ENCODE assay signal across 8 cellular contexts in genomic region chr7:10973061-10973941, GRCh38. TPM values are rescaled to one million over a fixed set of nuclear protein-coding genes. Genes with fewer than 3 reads are reported as not detected.
A peak's percentile ranks its signal among the peaks of the same experiment; 100 is the strongest.
DNase-seq lines count a peak whose midpoint lies in the region; ATAC-seq and TF ChIP-seq lines count a peak whose summit lies in the region.

TSS of gene PHF14 (plus strand) at chr7:10973872. CDS start at chr7:10974324, 452 bp downstream.

- H3F3A ChIP-seq in DOHH2 (ENCODE audit: control insufficient read depth, insufficient read depth) (peaks cover 3% of the 10 kb centered on the region; the same call in 1 of the 2 replicates), GM23338 (replicated peaks; ENCODE audit: low read depth) (no peaks in the 10 kb centered on the region)

- H3K27me3 ChIP-seq in DOHH2 (ENCODE audit: control insufficient read depth, low read length): no peaks in the 10 kb centered on the region
- no peaks in the 10 kb centered on the region for H3K27me3 ChIP-seq in GM23338 (ENCODE audit: insufficient read depth)

- peak within 1 kb of the TSS; percentile 70; the same call in 1 of the 2 replicates for H2AFZ ChIP-seq in GM23338

- H3K4me1 ChIP-seq in DOHH2 (ENCODE audit: control insufficient read depth, low read length): peaks cover 48% of the 10 kb centered on the region
- peaks cover 25% of the 10 kb centered on the region for H3K4me1 ChIP-seq in GM23338 (ENCODE audit: insufficient read depth)

- H3K4me1 Mint-ChIP-seq in GM23338: peaks cover 32% of the 10 kb centered on the region
- peaks cover 16 to 41% (median 30%) of the 10 kb centered on the region in 3 donors for H3K4me1 Mint-ChIP-seq in naive B cell
- H3K4me1 Mint-ChIP-seq in stimulated activated memory B cell treated with anti-CD40 and anti-IgM and Interleukin-4, amounts not matched to agents 10 μg/mL and 1 μg/mL and 100 μg/mL, for 72 hours: peaks cover 34% of the 10 kb centered on the region

- H3K36me3 ChIP-seq in DOHH2 (ENCODE audit: control insufficient read depth, low read length) (peaks cover 38% of the 10 kb centered on the region), GM23338 (ENCODE audit: insufficient read depth) (no peaks in the 10 kb centered on the region)

- H3K4me2 ChIP-seq in DOHH2 (ENCODE audit: low read length) (peak within 1 kb of the TSS; percentile 84), GM23338 (peak within 1 kb of the TSS; percentile 88)

- H3K4me3 Mint-ChIP-seq in GM23338 (peak within 1 kb of the TSS; percentile 94), naive B cell (peak within 1 kb of the TSS; percentile 91 to 98 (median 96))
- H3K4me3 Mint-ChIP-seq in stimulated activated memory B cell treated with anti-CD40 and anti-IgM and Interleukin-4, amounts not matched to agents 10 μg/mL and 1 μg/mL and 100 μg/mL, for 72 hours: peak within 1 kb of the TSS; percentile 96

- TF ChIP-seq CTCF in DOHH2 (IDR thresholded peaks at IDR 0.05; ENCODE audit: low read depth, low read length, poor library complexity, severe bottlenecking): no peak
- no peak for TF ChIP-seq CTCF in GM23338 (conservative IDR thresholded peaks at IDR 0.05; ENCODE audit: low read depth in 2 of 2)

- H3K9me2 ChIP-seq in DOHH2 (replicated peaks; ENCODE audit: control insufficient read depth, low read length) (no peaks in the 10 kb centered on the region), GM23338 (ENCODE audit: insufficient read depth) (no peaks in the 10 kb centered on the region)

- no peaks in the 10 kb centered on the region for H3K9me3 ChIP-seq in DOHH2 (ENCODE audit: control insufficient read depth, insufficient read depth, low read length)

- H3K4me3 ChIP-seq in DOHH2 (ENCODE audit: low read length) (peak within 1 kb of the TSS; percentile 85), GM23338 (peak within 1 kb of the TSS; percentile 87)

- peak; percentile 97 for ATAC-seq in GM23338
- ATAC-seq in naive B cell (ENCODE audit: low read depth in 2 of 2): peak; percentile 95 to 96
- ATAC-seq in stimulated activated memory B cell treated with anti-CD40 and anti-IgM and Interleukin-4, amounts not matched to agents 10 μg/mL and 1 μg/mL and 100 μg/mL, for 72 hours: peak; percentile 98

- H4K20me1 ChIP-seq in DOHH2 (ENCODE audit: control insufficient read depth, insufficient read depth, low read depth, low read length) (no peaks in the 10 kb centered on the region), GM23338 (replicated peaks; ENCODE audit: insufficient read depth) (no peaks in the 10 kb centered on the region)

- H3K36me3 Mint-ChIP-seq in GM23338 (ENCODE audit: low read depth) (peaks cover 14% of the 10 kb centered on the region; the same call in 2 of the 3 replicates), naive B cell (peaks cover 0 to 13% of the 10 kb centered on the region in 2 donors)
- H3K36me3 Mint-ChIP-seq in stimulated activated memory B cell treated with anti-CD40 and anti-IgM and Interleukin-4, amounts not matched to agents 10 μg/mL and 1 μg/mL and 100 μg/mL, for 72 hours: peaks cover 18% of the 10 kb centered on the region

- H3K27ac Mint-ChIP-seq in GM23338 (peak within 1 kb of the TSS; percentile 99), naive B cell (peak within 1 kb of the TSS; percentile 90 to 98 (median 95))
- H3K27ac Mint-ChIP-seq in stimulated activated memory B cell treated with anti-CD40 and anti-IgM and Interleukin-4, amounts not matched to agents 10 μg/mL and 1 μg/mL and 100 μg/mL, for 72 hours: peak within 1 kb of the TSS; percentile 80

- peak within 1 kb of the TSS; percentile 82 for H3K27ac ChIP-seq in DOHH2 (ENCODE audit: low read depth, low read length)
- H3K27ac ChIP-seq in GM23338 (ENCODE audit: low read depth): peak within 1 kb of the TSS; percentile 98

- peak; percentile 98 for DNase-seq in GM23338 (ENCODE audit: low spot score)
- peak; percentile 97 for DNase-seq in LHCN-M2 (ENCODE audit: low read depth)
- peak; percentile 99 for DNase-seq in RPMI8226
- peak; percentile 88 to 91 for DNase-seq in activated T-helper 1 cell treated with anti-CD3 and anti-CD28 coated beads, Interleukin-2, amount 50 U/mL, for 16 hours (ENCODE audit: low read depth in 1 of 2, low spot score in 1 of 2)
- DNase-seq in fibroblast of gingiva (ENCODE audit: low read depth): peak; percentile 96
- peak; percentile 92 for DNase-seq in naive B cell

- H3K27me3 Mint-ChIP-seq in GM23338 (ENCODE audit: insufficient read depth, low read depth, poor library complexity) (peaks cover 7% of the 10 kb centered on the region), naive B cell (peaks cover 0 to 7% (median 5%) of the 10 kb centered on the region in 3 donors)
- H3K27me3 Mint-ChIP-seq in stimulated activated memory B cell treated with anti-CD40 and anti-IgM and Interleukin-4, amounts not matched to agents 10 μg/mL and 1 μg/mL and 100 μg/mL, for 72 hours: peaks cover 12% of the 10 kb centered on the region

- H3K9me3 Mint-ChIP-seq in GM23338: no peaks in the 10 kb centered on the region
- no peaks in the 10 kb centered on the region for H3K9me3 Mint-ChIP-seq in naive B cell
- H3K9me3 Mint-ChIP-seq in stimulated activated memory B cell treated with anti-CD40 and anti-IgM and Interleukin-4, amounts not matched to agents 10 μg/mL and 1 μg/mL and 100 μg/mL, for 72 hours: no peaks in the 10 kb centered on the region

- H3K79me2 ChIP-seq in DOHH2 (ENCODE audit: control insufficient read depth, low read length) (peaks cover 46% of the 10 kb centered on the region), GM23338 (replicated peaks; ENCODE audit: insufficient read depth) (peaks cover 39% of the 10 kb centered on the region)

TF ChIP-seq in GM23338, 12 proteins besides CTCF, POLR2A, EP300 and RAD21:
- TF ChIP-seq POLR2AphosphoS5 (IDR thresholded peaks at IDR 0.05; ENCODE audit: low read depth) (peak; percentile 63), EZH2phosphoT487 (IDR thresholded peaks at IDR 0.05; ENCODE audit: unreplicated experiment) (no peak), JUNB (IDR thresholded peaks at IDR 0.05; ENCODE audit: unreplicated experiment) (no peak)

RNA-seq across cellular contexts. Expression of gene PHF14, which starts in this region (rescaled TPM):
- total RNA-seq in GM23338 (2014; rRNA removed; shearing (Covaris generic)): 69.1 and 72.0 TPM in 2 replicates
- polyA plus RNA-seq in GM23338 (2016; fragmentation: Nextera tagmentation; extraction: Ambion mirVana): 87.9 and 88.7 TPM in 2 replicates
- 31.5 and 42.4 TPM in 2 replicates for total RNA-seq in LHCN-M2 (2014; rRNA removed)
- 11.8 TPM for polyA plus RNA-seq in LHCN-M2 (2012)
- polyA plus RNA-seq in naive B cell (ENCODE audit: low read depth in 6 of 6): 10 to 100 TPM in 5 of 6 donors, 1 to 10 TPM in 1; 9.6 to 14.3 (median 13.4) TPM

Comparison
In these comparisons a context has a peak if more than half of its experiments do, and no peak if none do; other contexts are left out.
1. Peak in every context shown above with its lines: DNase-seq, ATAC-seq, H3K4me3 ChIP-seq and H3K27ac ChIP-seq.